ENCODE assay signal across 25 cellular contexts in genomic region chr14:94885481-94886155, GRCh38.
"Had no signal": no experiment of that assay in that cellular context is flagged by ENCODE, and none has a peak within 500 bp of the region (broad histone marks: within the 10 kb centered on the region; RNA-seq: fewer than 3 reads in every experiment).

No MANE protein-coding gene starts in this region.

- ATAC-seq: esophagus mucosa; gastrocnemius medialis; left ventricle myocardium superior; lower lobe of right lung; natural killer cell; sciatic nerve; stimulated activated memory B cell treated with anti-CD40 and anti-IgM and Interleukin-4, amounts not matched to agents 10 μg/mL and 1 μg/mL and 100 μg/mL, for 72 hours; stimulated activated naive CD8-positive, alpha-beta T cell treated with anti-CD3 and anti-CD28 coated beads, Interleukin-15, Interleukin-2, amounts not matched to agents 100 U/mL and 50 U/mL, for 24 hours had no signal

- H3K36me3 Mint-ChIP-seq: natural killer cell; stimulated activated memory B cell treated with anti-CD40 and anti-IgM and Interleukin-4, amounts not matched to agents 10 μg/mL and 1 μg/mL and 100 μg/mL, for 72 hours had no signal

- DNase-seq: colonic mucosa; effector CD8-positive, alpha-beta T cell; endodermal cell; foreskin fibroblast; gastrocnemius medialis; head of caudate nucleus; left ventricle myocardium superior; lower lobe of right lung; natural killer cell; stimulated activated CD4-positive, alpha-beta T cell treated with anti-CD3 and anti-CD28 coated beads, Interleukin-2, amount 100 ng/mL, for 24 hours; stimulated activated CD4-positive, alpha-beta T cell treated with anti-CD3 and anti-CD28 coated beads, Interleukin-4, amount 100 ng/mL, for 24 hours; stimulated activated naive CD8-positive, alpha-beta T cell treated with anti-CD3 and anti-CD28 coated beads, Interleukin-15, Interleukin-2, amounts not matched to agents 100 U/mL and 50 U/mL, for 24 hours; substantia nigra; testis; tibial artery; upper lobe of left lung had no signal

- H3K27me3 Mint-ChIP-seq: dendritic cell treated with granulocyte-macrophage colony-stimulating factor and Interleukin-4, amounts not matched to agents 40 ng/mL and 50 ng/mL, for 4 days had no signal

- H3K4me1 Mint-ChIP-seq: stimulated activated memory B cell treated with anti-CD40 and anti-IgM and Interleukin-4, amounts not matched to agents 10 μg/mL and 1 μg/mL and 100 μg/mL, for 72 hours had no signal

- H3K4me2 ChIP-seq: smooth muscle cell had no signal

- H3K9me3 Mint-ChIP-seq: dendritic cell treated with granulocyte-macrophage colony-stimulating factor and Interleukin-4, amounts not matched to agents 40 ng/mL and 50 ng/mL, for 4 days; natural killer cell; stimulated activated memory B cell treated with anti-CD40 and anti-IgM and Interleukin-4, amounts not matched to agents 10 μg/mL and 1 μg/mL and 100 μg/mL, for 72 hours had no signal

- H3K4me1 ChIP-seq: colonic mucosa, gastrocnemius medialis, lower lobe of right lung, right atrium auricular region, testis, tibial artery, upper lobe of left lung had no signal

- H3K9me3 ChIP-seq: colonic mucosa, gastrocnemius medialis, lower lobe of right lung, neutrophil, pancreas, right atrium auricular region, testis, tibial artery, upper lobe of left lung had no signal

- H3K4me3 ChIP-seq: colonic mucosa, gastrocnemius medialis, lower lobe of right lung, pancreas, right atrium auricular region, smooth muscle cell, testis, tibial artery, upper lobe of left lung had no signal

- H3K4me3 Mint-ChIP-seq: dendritic cell treated with granulocyte-macrophage colony-stimulating factor and Interleukin-4, amounts not matched to agents 40 ng/mL and 50 ng/mL, for 4 days; endodermal cell; natural killer cell; stimulated activated memory B cell treated with anti-CD40 and anti-IgM and Interleukin-4, amounts not matched to agents 10 μg/mL and 1 μg/mL and 100 μg/mL, for 72 hours had no signal

- H3K27me3 ChIP-seq: colonic mucosa, gastrocnemius medialis, neutrophil, pancreas, right atrium auricular region, testis, tibial artery, upper lobe of left lung had no signal

- H3K36me3 ChIP-seq: colonic mucosa, gastrocnemius medialis, lower lobe of right lung, neutrophil, pancreas, right atrium auricular region, tibial artery, upper lobe of left lung had no signal

- H3K27ac Mint-ChIP-seq: dendritic cell treated with granulocyte-macrophage colony-stimulating factor and Interleukin-4, amounts not matched to agents 40 ng/mL and 50 ng/mL, for 4 days; natural killer cell; stimulated activated memory B cell treated with anti-CD40 and anti-IgM and Interleukin-4, amounts not matched to agents 10 μg/mL and 1 μg/mL and 100 μg/mL, for 72 hours had no signal

- H3K27ac ChIP-seq: colonic mucosa, epithelial cell of prostate, gastrocnemius medialis, lower lobe of right lung, neutrophil, pancreas, right atrium auricular region, testis, tibial artery, upper lobe of left lung had no signal
